In genomic region chr19:38315657-38316476, GRCh38 we compare ENCODE assay signal across 8 cellular contexts. TPM values are rescaled to one million over a fixed set of nuclear protein-coding genes. Genes with fewer than 3 reads are reported as not detected.
DNase-seq lines count a peak whose midpoint lies in the region; ATAC-seq, FAIRE-seq and TF ChIP-seq lines count a peak whose summit lies in the region.

Gene YIF1B (minus strand): TSS chr19:38315947. CDS start chr19:38315917, 30 bp downstream.

- intact Hi-C loops in IMR-90 (cut with micrococcal nuclease) (no loop called here), OCI-LY7 (cut with micrococcal nuclease; ENCODE audit: unreplicated experiment) (loop anchor here (1.0 to 10.0 kb wide), 4 partner anchors 51 to 1101 kb away; partner anchors contain the start of genes PSMD8, SPINT2, ZNF383 and ZNF585B), endothelial cell of umbilical vein (cut with micrococcal nuclease) (loop anchor here (1.0 to 5.0 kb wide), 6 partner anchors 11 to 419 kb away; partner anchors contain the start of genes CATSPERG, PPP1R14A and SPINT2)

- H3K27ac ChIP-seq in IMR-90 (ENCODE audit: insufficient read depth, low read length) = peak within 1 kb of the TSS; percentile 57
- H3K27ac ChIP-seq in OCI-LY7 (ENCODE audit: low read depth, low read length, poor library complexity, severe bottlenecking) = peak within 1 kb of the TSS; percentile 78
- H3K27ac ChIP-seq in endothelial cell of umbilical vein (ENCODE audit: insufficient read depth, low read depth, low read length) = peak within 1 kb of the TSS; percentile 59

- peaks cover 6 to 37% of the 10 kb centered on the region in 2 experiments for H3K79me1 ChIP-seq in IMR-90 (ENCODE audit: low read depth in 1 of 2, low read length in 2 of 2)

- H3K36me3 ChIP-seq in IMR-90 (ENCODE audit: control insufficient read depth, insufficient read depth, low read length) (no peaks in the 10 kb centered on the region), OCI-LY7 (ENCODE audit: insufficient read depth, low read length) (no peaks in the 10 kb centered on the region), endothelial cell of umbilical vein (ENCODE audit: control insufficient read depth in 2 of 2, extremely low read depth in 1 of 2, insufficient read depth in 2 of 2, low read length in 2 of 2) (no peaks in the 10 kb centered on the region)

- H3K79me2 ChIP-seq in OCI-LY7 (ENCODE audit: insufficient read depth, low read depth, low read length) = peaks cover 9% of the 10 kb centered on the region; the same call in 1 of the 2 replicates
- H3K79me2 ChIP-seq in endothelial cell of umbilical vein (ENCODE audit: control insufficient read depth, insufficient read depth, low read length) = peaks cover 12% of the 10 kb centered on the region

- H3K14ac ChIP-seq in IMR-90 (replicated peaks; ENCODE audit: low read depth, low read length) = peak within 1 kb of the TSS; percentile 93

- peak within 1 kb of the TSS; percentile 44 for H3K18ac ChIP-seq in IMR-90 (ENCODE audit: low read depth, low read length)

- H3K9me3 ChIP-seq in IMR-90 (ENCODE audit: control insufficient read depth, insufficient read depth, low read length) (no peaks in the 10 kb centered on the region), OCI-LY7 (ENCODE audit: low read length) (no peaks in the 10 kb centered on the region), endothelial cell of umbilical vein (replicated peaks; ENCODE audit: control insufficient read depth, insufficient read depth, low read length) (no peaks in the 10 kb centered on the region)

- peak within 1 kb of the TSS; percentile 84 for H2BK120ac ChIP-seq in IMR-90 (ENCODE audit: low read depth, low read length)

- peak within 1 kb of the TSS; percentile 74 for H3K23ac ChIP-seq in IMR-90 (ENCODE audit: low read depth, low read length)

- TF ChIP-seq CTCF in IMR-90 (conservative IDR thresholded peaks at IDR 0.05; ENCODE audit: low read depth, low read length) (no peak), OCI-LY7 (conservative IDR thresholded peaks at IDR 0.05; ENCODE audit: low read length) (no peak), endothelial cell of umbilical vein (IDR thresholded peaks at IDR 0.05; ENCODE audit: extremely low read depth in 1 of 2, insufficient read depth in 1 of 2, low read depth in 1 of 2, low read length in 2 of 2) (no peak)

- ATAC-seq in GM21529 (IDR thresholded peaks at IDR 0.05; ENCODE audit: unreplicated experiment) = peak; percentile 88
- peak; percentile 97 for ATAC-seq in IMR-90 (ENCODE audit: low read depth)

- peak within 1 kb of the TSS; percentile 92 for H2AFZ ChIP-seq in IMR-90 (replicated peaks; ENCODE audit: low read length, poor library complexity)
- peak within 1 kb of the TSS; percentile 94 for H2AFZ ChIP-seq in OCI-LY7 (ENCODE audit: low read length)
- peak within 1 kb of the TSS; percentile 96 for H2AFZ ChIP-seq in endothelial cell of umbilical vein (ENCODE audit: low read depth, low read length)

- no peak for TF ChIP-seq RAD21 in IMR-90 (IDR thresholded peaks at IDR 0.05; ENCODE audit: low read length)

- POLR2A ChIA-PET in IMR-90 (lab: Charles Lee; ENCODE audit: unreplicated experiment) (interaction anchor here (0.8 kb wide), 1 partner anchor 12 kb away, joined by 3 read pairs; the partner anchor contains the start of gene C19orf33), OCI-LY7 (lab: Charles Lee) (no interaction called here), endothelial cell of umbilical vein (lab: Charles Lee) (no interaction called here)

- peak within 1 kb of the TSS; percentile 84 for H3K9ac ChIP-seq in IMR-90 (ENCODE audit: low read depth, low read length)
- peak within 1 kb of the TSS; percentile 69 for H3K9ac ChIP-seq in endothelial cell of umbilical vein (replicated peaks; ENCODE audit: extremely low read depth, insufficient read depth, low read length)

- BruUV-seq in IMR-90 (replicated peaks; lab: Mats Ljungman, UMichigan) (no TSS peak), OCI-LY7 (replicated peaks; lab: Mats Ljungman, UMichigan) (no TSS peak), endothelial cell of umbilical vein (replicated peaks; lab: Mats Ljungman, UMichigan) (no TSS peak)

- 20% methylated on average over 1 of the region's 64 CpGs; no CpG with 5 or more reads in 1 of the 2 experiments for WGBS in IMR-90 (ENCODE audit: extremely low coverage in 2 of 2, insufficient read length in 1 of 2), 2 experiments

- peak; percentile 99 for FAIRE-seq in endothelial cell of umbilical vein (lab: Jason Lieb, UNC)

- no peaks in the 10 kb centered on the region for H4K20me1 ChIP-seq in IMR-90 (ENCODE audit: insufficient read depth, low read length)
- no peaks in the 10 kb centered on the region for H4K20me1 ChIP-seq in OCI-LY7 (ENCODE audit: insufficient read depth, low read length)
- no peaks in the 10 kb centered on the region for H4K20me1 ChIP-seq in endothelial cell of umbilical vein (replicated peaks; ENCODE audit: control insufficient read depth, extremely low read depth, insufficient read depth, low read length)

- peak within 1 kb of the TSS; percentile 60; the same call in 1 of the 2 replicates for H3K56ac ChIP-seq in IMR-90 (ENCODE audit: extremely low read depth, insufficient read depth, low read length)

- H3K4me2 ChIP-seq in IMR-90 (ENCODE audit: low read depth, low read length) = peak within 1 kb of the TSS; percentile 83
- H3K4me2 ChIP-seq in OCI-LY7 (ENCODE audit: low read length) = peak within 1 kb of the TSS; percentile 90
- peak within 1 kb of the TSS; percentile 97 for H3K4me2 ChIP-seq in endothelial cell of umbilical vein (ENCODE audit: insufficient read depth, low read length)

- peak within 1 kb of the TSS; percentile 95 for H3K4ac ChIP-seq in IMR-90 (ENCODE audit: low read depth, low read length)

- H3K9me1 ChIP-seq in IMR-90 (ENCODE audit: insufficient read depth, low read length) (0 out of 2 replicates have a peak, but pooled peaks cover 5% of the 10 kb centered on the region), endothelial cell of umbilical vein (replicated peaks; ENCODE audit: control insufficient read depth, extremely low read depth, insufficient read depth, low read length) (no peaks in the 10 kb centered on the region)

- H4K91ac ChIP-seq in IMR-90 (ENCODE audit: insufficient read depth, low read depth, low read length) = peak within 1 kb of the TSS; percentile 73

- DNase-seq in DMS114 treated with DMSO at 0.1 percent for 48 hours (lab: John Stamatoyannopoulos, UW; ENCODE audit: unreplicated experiment) (peak; percentile 98), IMR-90 (peak; percentile 96), OCI-LY7 (ENCODE audit: low spot score) (peak; percentile 98), activated T-cell treated with anti-CD3 and anti-CD28 coated beads for 1 hour (ENCODE audit: low read depth) (peak; percentile 91), endothelial cell of umbilical vein (ENCODE audit: low read depth, low spot score) (peak; percentile 95), middle frontal gyrus (ENCODE audit: extremely low spot score, low spot score) (peak; percentile 91)
- DNase-seq in stimulated activated CD8-positive, alpha-beta memory T cell treated with anti-CD3 and anti-CD28 coated beads, Interleukin-2, amount 100 ng/mL, for 1 hour (ENCODE audit: low read depth in 2 of 2) = peak; percentile 88 to 90

- in situ Hi-C loops in IMR-90 (cut with MboI; ENCODE audit: low sequenced_read_pairs) = no loop called here

- H2BK15ac ChIP-seq in IMR-90 (ENCODE audit: low read depth, low read length) = peak within 1 kb of the TSS; percentile 51; the same call in 1 of the 3 replicates

- peak within 1 kb of the TSS; percentile 99 for H2AK9ac ChIP-seq in IMR-90 (replicated peaks; ENCODE audit: low read depth, low read length, poor library complexity)

- peak within 1 kb of the TSS; percentile 84 to 96 for H4K8ac ChIP-seq in IMR-90 (ENCODE audit: low read depth in 2 of 2, low read length in 2 of 2)

- peak within 1 kb of the TSS; percentile 58 for H2BK5ac ChIP-seq in IMR-90 (ENCODE audit: low read depth, low read length, poor library complexity, severe bottlenecking)

- no peaks in the 10 kb centered on the region for H3K9me2 ChIP-seq in OCI-LY7 (ENCODE audit: insufficient read depth, low read length)

- CTCF ChIA-PET in IMR-90 (lab: Yijun Ruan, JAX) (no interaction called here), OCI-LY7 (lab: Charles Lee; ENCODE audit: unreplicated experiment) (no interaction called here), endothelial cell of umbilical vein (lab: Charles Lee) (interaction anchor here (0.7 kb wide), 1 partner anchor 65 kb away, joined by 3 read pairs; no protein-coding TSS in a partner anchor)

- H4K5ac ChIP-seq in IMR-90 (ENCODE audit: low read depth, low read length) = peak within 1 kb of the TSS; percentile 43

- no peaks in the 10 kb centered on the region; the same call in 1 of the 2 replicates for H3K27me3 ChIP-seq in IMR-90 (ENCODE audit: control insufficient read depth, insufficient read depth, low read length)
- H3K27me3 ChIP-seq in endothelial cell of umbilical vein (ENCODE audit: control insufficient read depth in 2 of 2, insufficient read depth in 2 of 2, low read length in 2 of 2) = no peaks in the 10 kb centered on the region

- H3K4me3 ChIP-seq in IMR-90 (ENCODE audit: insufficient read depth, low read depth, low read length) (peak within 1 kb of the TSS; percentile 86), OCI-LY7 (ENCODE audit: low read depth, low read length, poor library complexity, severe bottlenecking) (peak within 1 kb of the TSS; percentile 94), endothelial cell of umbilical vein (replicated peaks in 1 of 3; ENCODE audit: insufficient read depth in 1 of 3, low read depth in 1 of 3, low read length in 3 of 3) (peak within 1 kb of the TSS; percentile 65 to 96 (median 95))

- H3K4me1 ChIP-seq in IMR-90 (ENCODE audit: control insufficient read depth, insufficient read depth, low read length) (peaks cover 3% of the 10 kb centered on the region; the same call in 1 of the 2 replicates), OCI-LY7 (ENCODE audit: insufficient read depth, low read length, poor library complexity, severe bottlenecking) (peaks cover 22% of the 10 kb centered on the region), endothelial cell of umbilical vein (ENCODE audit: control insufficient read depth, extremely low read depth, insufficient read depth, low read length) (peaks cover 39% of the 10 kb centered on the region)

- H2AK5ac ChIP-seq in IMR-90 (ENCODE audit: low read depth, low read length) = peak within 1 kb of the TSS; percentile 74

- no peak for TF ChIP-seq POLR2A in IMR-90 (IDR thresholded peaks at IDR 0.05; ENCODE audit: low read depth, low read length)
- no peak for TF ChIP-seq POLR2A in endothelial cell of umbilical vein (IDR thresholded peaks at IDR 0.05; ENCODE audit: low read depth, low read length)

- dilution Hi-C loops in IMR-90 (cut with HindIII; ENCODE audit: low sequenced_read_pairs, unreplicated experiment) (no loop called here), endothelial cell of umbilical vein (cut with MboI; ENCODE audit: extremely low pct_ligation_motif_present, low sequenced_read_pairs) (no loop called here)

- H2BK20ac ChIP-seq in IMR-90 (ENCODE audit: low read depth, low read length) = 0 out of 2 replicates have a peak within 1 kb of the TSS, but pooled peaks have one; percentile 1

RNA-seq across cellular contexts. Expression of gene YIF1B, which starts in this region (rescaled TPM):
- 72.2 and 78.9 TPM in 2 replicates for total RNA-seq in IMR-90 (2012; rRNA removed)
- 162 and 165 TPM in 2 replicates for polyA plus RNA-seq in IMR-90 (2012; rRNA removed)
- 95.0 and 225 TPM in 2 replicates for polyA plus RNA-seq in IMR-90 (2012; cell fraction: cytosol; rRNA removed)
- 92.8 and 241 TPM in 2 replicates for polyA plus RNA-seq in IMR-90 (2012; cell fraction: nucleus; rRNA removed; ENCODE audit: low replicate concordance)
- 44.3 and 68.3 TPM in 2 replicates for total RNA-seq in OCI-LY7 (2014; rRNA removed; shearing (Covaris generic))
- total RNA-seq in OCI-LY7 (2022) = 59.3 and 64.3 TPM in 2 replicates
- total RNA-seq in endothelial cell of umbilical vein = 80.9 and 85.8 TPM in 2 replicates
- polyA plus RNA-seq in endothelial cell of umbilical vein = 249 and 345 TPM in 2 replicates
- polyA plus RNA-seq in endothelial cell of umbilical vein (2011; cell fraction: cytosol; rRNA removed) = 122 and 145 TPM in 2 replicates
- polyA plus RNA-seq in endothelial cell of umbilical vein (2011; cell fraction: nucleus; rRNA removed) = 62.4 and 64.9 TPM in 2 replicates
- polyA plus RNA-seq in endothelial cell of umbilical vein (2012) = 68.0 and 84.8 TPM in 2 replicates
- polyA minus RNA-seq in endothelial cell of umbilical vein = 64.2 and 72.1 TPM in 2 replicates
- 40.5 TPM for polyA minus RNA-seq in endothelial cell of umbilical vein (2011; cell fraction: cytosol; rRNA and poly(A)+ RNA removed)
- 9.9 and 12.1 TPM in 2 replicates for polyA minus RNA-seq in endothelial cell of umbilical vein (2011; cell fraction: nucleus; rRNA and poly(A)+ RNA removed)

Comparison
In these comparisons a context has a peak if more than half of its experiments do, and no peak if none do; other contexts are left out.
1. Peak in every context shown above with its lines: DNase-seq, ATAC-seq, H3K4me3 ChIP-seq and H3K27ac ChIP-seq.